Comparison of ENCODE assay signal across 8 cellular contexts in genomic region chr21:38831526-38832467, GRCh38. TPM values are rescaled to one million over a fixed set of nuclear protein-coding genes. Genes with fewer than 3 reads are reported as not detected.
DNase-seq lines count a peak whose midpoint lies in the region; ATAC-seq, FAIRE-seq and TF ChIP-seq lines count a peak whose summit lies in the region.

No MANE protein-coding gene starts in this region.

- TF ChIP-seq CTCF in A549 (IDR thresholded peaks at IDR 0.05) (no peak), OCI-LY1 (IDR thresholded peaks at IDR 0.05; ENCODE audit: low read length) (no peak), astrocyte of the cerebellum (IDR thresholded peaks at IDR 0.05; ENCODE audit: low read depth, low read length, missing control alignments) (no peak)

- intact Hi-C loops in left colon (cut with DNase I, micrococcal nuclease), result no loop called here

- POLR2A ChIA-PET in A549 (lab: Yijun Ruan, JAX), result interaction anchor here (0.5 to 1.4 kb wide), 4 partner anchors 18 to 162 kb away, joined by 3 to 5 read pairs (median 3); partner anchors contain the start of gene ETS2

- TF ChIP-seq EP300 in A549 (IDR thresholded peaks at IDR 0.05), result no peak; a peak in 1 of 5 replicates

- FAIRE-seq in A549 (lab: Jason Lieb, UNC), result no peak

- H3K9ac ChIP-seq in OCI-LY1 (ENCODE audit: low read length), result peak overlapping the region; percentile 32; the same call in 1 of the 2 replicates

- H3K9me3 ChIP-seq in A549, result 0 out of 3 replicates have a peak, but pooled peaks cover 5% of the 10 kb centered on the region
- H3K9me3 ChIP-seq in OCI-LY1 (ENCODE audit: low read length), result peaks cover 4% of the 10 kb centered on the region; the same call in 1 of the 2 replicates

- no peak for TF ChIP-seq POLR2A in A549 (IDR thresholded peaks at IDR 0.05; ENCODE audit: low read length)

- no peaks in the 10 kb centered on the region for H3F3A ChIP-seq in OCI-LY1 (ENCODE audit: insufficient read depth, low read length)

- no peaks in the 10 kb centered on the region for H3K79me2 ChIP-seq in OCI-LY1 (ENCODE audit: insufficient read depth, low read length)

- no peaks in the 10 kb centered on the region for H4K20me1 ChIP-seq in OCI-LY1 (ENCODE audit: insufficient read depth, low read length)

- CTCF ChIA-PET in A549 (lab: Yijun Ruan, JAX), result interaction anchor here (0.6 to 1.5 kb wide), 7 partner anchors 10 to 306 kb away, joined by 3 to 4 read pairs (median 3); no protein-coding TSS in a partner anchor

- DNase-seq in A549 (ENCODE audit: low read depth in 1 of 2, low spot score in 1 of 2), result peak in 1 of 2 experiments; percentile 76
- DNase-seq in astrocyte of the cerebellum (ENCODE audit: low read depth), result peak; percentile 56
- peak; percentile 40 to 77 for DNase-seq in left colon
- DNase-seq in stromal cell of bone marrow (ENCODE audit: low read depth), result peak; percentile 89
- no peak for DNase-seq in NCI-H1436 treated with DMSO at 0.1 percent for 48 hours (lab: John Stamatoyannopoulos, UW)

- H3K4me1 ChIP-seq in A549 (peaks cover 13% of the 10 kb centered on the region; the same call in 2 of the 3 replicates), OCI-LY1 (ENCODE audit: insufficient read depth, low read length, severe bottlenecking) (peaks cover 37% of the 10 kb centered on the region)

- TF ChIP-seq RAD21 in A549 (conservative IDR thresholded peaks at IDR 0.05 in 1 of 2, IDR thresholded peaks at IDR 0.05 in 1 of 2), result no peak

- H2AFZ ChIP-seq in OCI-LY1 (ENCODE audit: low read length), result no peak overlapping the region

- ATAC-seq in A549 (peak; percentile 65 to 84), GM18867 (IDR thresholded peaks at IDR 0.05; ENCODE audit: unreplicated experiment) (peak; percentile 60), HG03045 (IDR thresholded peaks at IDR 0.05; ENCODE audit: unreplicated experiment) (peak; percentile 69), left colon (peak; percentile 84)

- H3K36me3 ChIP-seq in OCI-LY1 (ENCODE audit: insufficient read depth, low read length), result no peaks in the 10 kb centered on the region

- in situ Hi-C loops in astrocyte of the cerebellum (cut with HindIII; ENCODE audit: low sequenced_read_pairs), result no loop called here

- no peaks in the 10 kb centered on the region for H3K9me2 ChIP-seq in OCI-LY1 (ENCODE audit: low read depth, low read length)

- no peaks in the 10 kb centered on the region for H3K27me3 ChIP-seq in OCI-LY1 (ENCODE audit: insufficient read depth, low read length)

- WGBS in A549 (ENCODE audit: missing lambda C conversion rate), result 38% methylated on average over 7 of the region's 7 CpGs

- H3K4me3 ChIP-seq in A549, result no peak overlapping the region
- peak overlapping the region; percentile 36 for H3K4me3 ChIP-seq in OCI-LY1 (ENCODE audit: low read depth, low read length, poor library complexity, severe bottlenecking)
- H3K4me3 ChIP-seq in astrocyte of the cerebellum (ENCODE audit: low read depth, low read length), result no peak overlapping the region

- H3K27ac ChIP-seq in A549 (peak overlapping the region; percentile 21 to 70; a peak in 5 of 6 replicates), OCI-LY1 (ENCODE audit: low read depth, low read length, poor library complexity, severe bottlenecking) (peak overlapping the region; percentile 90)

- peak overlapping the region; percentile 39 for H3K4me2 ChIP-seq in A549
- peak overlapping the region; percentile 48 for H3K4me2 ChIP-seq in OCI-LY1 (ENCODE audit: low read length)

TF ChIP-seq in A549, 52 proteins besides CTCF, POLR2A, EP300 and RAD21:
- TF ChIP-seq BCL3 (IDR thresholded peaks at IDR 0.05) (peak; percentile 89; the same call in 2 of the 3 replicates), MYC (IDR thresholded peaks at IDR 0.05; ENCODE audit: borderline replicate concordance, low read length) (0 out of 2 replicates have a peak, but pooled peaks have one; percentile 30), FOSL2 (IDR thresholded peaks at IDR 0.05) (no peak), FOSL2 (CRISPR knock-in tag; IDR thresholded peaks at IDR 0.05) (peak; percentile 34; the same call in 1 of the 2 replicates), CEBPB (IDR thresholded peaks at IDR 0.05) (peak; percentile 94 to 95), HES2 (IDR thresholded peaks at IDR 0.05) (peak; percentile 71), NPAS2 (CRISPR knock-in tag; IDR thresholded peaks at IDR 0.05; ENCODE audit: borderline replicate concordance) (no peak), RCOR1 (IDR thresholded peaks at IDR 0.05; ENCODE audit: low read depth, low read length) (no peak), JUNB (IDR thresholded peaks at IDR 0.05) (peak; percentile 30; the same call in 1 of the 2 replicates), EHMT2 (IDR thresholded peaks at IDR 0.05; ENCODE audit: low read depth) (no peak), USF2 (IDR thresholded peaks at IDR 0.05) (peak; percentile 65)

RNA-seq across cellular contexts. Expression of gene ETS2, which starts 26.1 kb away (rescaled TPM):
- polyA plus RNA-seq in A549 (2011; rRNA removed), result 41.6 and 42.6 TPM in 2 replicates
- 35.1 and 45.9 TPM in 2 replicates for polyA plus RNA-seq in A549 (2012; cell fraction: cytosol; rRNA removed)
- polyA plus RNA-seq in A549 (2012; cell fraction: nucleus; rRNA removed), result 87.4 and 104 TPM in 2 replicates
- polyA plus RNA-seq in A549 (2017; fragmentation: RNase III; extraction: RNeasy Plus Mini Kit Qiagen cat#74134 plus additional on column Dnase treatment), result 45.5 to 48.0 TPM (median 46.1 TPM) in 3 replicates
- polyA minus RNA-seq in A549 (2011; rRNA and poly(A)+ RNA removed), result 38.4 and 46.6 TPM in 2 replicates
- 100 to 1,000 TPM; 158 to 274 TPM for total RNA-seq in left colon
